1 cellular context compared by ENCODE assay signal in the genomic region with DNA sequence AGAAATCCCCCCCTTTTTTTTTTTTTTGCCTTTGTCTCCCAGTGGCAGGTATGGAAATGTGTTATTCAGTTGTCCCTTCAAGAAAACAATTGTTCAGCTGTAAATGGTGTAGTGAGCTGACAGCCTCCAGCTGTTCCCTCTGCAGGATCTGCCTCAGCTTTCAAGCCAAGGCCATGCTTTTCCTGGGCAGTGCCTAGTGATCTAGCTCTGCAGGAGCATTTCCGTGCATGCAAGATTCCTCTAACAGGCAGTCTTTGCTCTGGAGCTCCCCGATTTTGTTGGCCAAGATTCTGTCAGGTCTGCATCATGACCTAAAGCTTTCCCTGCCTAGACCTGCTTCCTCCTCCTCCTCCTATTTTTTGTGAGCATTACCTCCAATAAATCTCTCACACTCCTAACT.
A peak's percentile ranks its signal among the peaks of the same experiment; 100 is the strongest.
TF ChIP-seq lines count a peak whose summit lies in the region.

No MANE protein-coding gene starts in this region.

TF ChIP-seq in WTC11, 78 proteins besides CTCF, POLR2A, EP300 and RAD21 (continued from another document):
- TF ChIP-seq, protein P1, sequence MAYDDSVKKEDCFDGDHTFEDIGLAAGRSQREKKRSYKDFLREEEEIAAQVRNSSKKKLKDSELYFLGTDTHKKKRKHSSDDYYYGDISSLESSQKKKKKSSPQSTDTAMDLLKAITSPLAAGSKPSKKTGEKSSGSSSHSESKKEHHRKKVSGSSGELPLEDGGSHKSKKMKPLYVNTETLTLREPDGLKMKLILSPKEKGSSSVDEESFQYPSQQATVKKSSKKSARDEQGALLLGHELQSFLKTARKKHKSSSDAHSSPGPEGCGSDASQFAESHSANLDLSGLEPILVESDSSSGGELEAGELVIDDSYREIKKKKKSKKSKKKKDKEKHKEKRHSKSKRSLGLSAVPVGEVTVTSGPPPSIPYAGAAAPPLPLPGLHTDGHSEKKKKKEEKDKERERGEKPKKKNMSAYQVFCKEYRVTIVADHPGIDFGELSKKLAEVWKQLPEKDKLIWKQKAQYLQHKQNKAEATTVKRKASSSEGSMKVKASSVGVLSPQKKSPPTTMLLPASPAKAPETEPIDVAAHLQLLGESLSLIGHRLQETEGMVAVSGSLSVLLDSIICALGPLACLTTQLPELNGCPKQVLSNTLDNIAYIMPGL (CRISPR knock-in tag; IDR thresholded peaks at IDR 0.05) = no peak
- peak; percentile 52; the same call in 1 of the 2 replicates for TF ChIP-seq ETV6 (CRISPR knock-in tag; IDR thresholded peaks at IDR 0.05)
- TF ChIP-seq, protein P2, sequence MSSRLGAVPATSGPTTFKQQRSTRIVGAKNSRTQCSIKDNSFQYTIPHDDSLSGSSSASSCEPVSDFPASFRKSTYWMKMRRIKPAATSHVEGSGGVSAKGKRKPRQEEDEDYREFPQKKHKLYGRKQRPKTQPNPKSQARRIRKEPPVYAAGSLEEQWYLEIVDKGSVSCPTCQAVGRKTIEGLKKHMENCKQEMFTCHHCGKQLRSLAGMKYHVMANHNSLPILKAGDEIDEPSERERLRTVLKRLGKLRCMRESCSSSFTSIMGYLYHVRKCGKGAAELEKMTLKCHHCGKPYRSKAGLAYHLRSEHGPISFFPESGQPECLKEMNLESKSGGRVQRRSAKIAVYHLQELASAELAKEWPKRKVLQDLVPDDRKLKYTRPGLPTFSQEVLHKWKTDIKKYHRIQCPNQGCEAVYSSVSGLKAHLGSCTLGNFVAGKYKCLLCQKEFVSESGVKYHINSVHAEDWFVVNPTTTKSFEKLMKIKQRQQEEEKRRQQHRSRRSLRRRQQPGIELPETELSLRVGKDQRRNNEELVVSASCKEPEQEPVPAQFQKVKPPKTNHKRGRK (CRISPR knock-in tag; IDR thresholded peaks at IDR 0.05; ENCODE audit: borderline replicate concordance) = no peak
- TF ChIP-seq ZNF423 (CRISPR knock-in tag; IDR thresholded peaks at IDR 0.05) = peak; percentile 54
- TF ChIP-seq, protein P3, sequence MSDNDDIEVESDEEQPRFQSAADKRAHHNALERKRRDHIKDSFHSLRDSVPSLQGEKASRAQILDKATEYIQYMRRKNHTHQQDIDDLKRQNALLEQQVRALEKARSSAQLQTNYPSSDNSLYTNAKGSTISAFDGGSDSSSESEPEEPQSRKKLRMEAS (CRISPR knock-in tag; IDR thresholded peaks at IDR 0.05) = no peak
